In the genomic region with DNA sequence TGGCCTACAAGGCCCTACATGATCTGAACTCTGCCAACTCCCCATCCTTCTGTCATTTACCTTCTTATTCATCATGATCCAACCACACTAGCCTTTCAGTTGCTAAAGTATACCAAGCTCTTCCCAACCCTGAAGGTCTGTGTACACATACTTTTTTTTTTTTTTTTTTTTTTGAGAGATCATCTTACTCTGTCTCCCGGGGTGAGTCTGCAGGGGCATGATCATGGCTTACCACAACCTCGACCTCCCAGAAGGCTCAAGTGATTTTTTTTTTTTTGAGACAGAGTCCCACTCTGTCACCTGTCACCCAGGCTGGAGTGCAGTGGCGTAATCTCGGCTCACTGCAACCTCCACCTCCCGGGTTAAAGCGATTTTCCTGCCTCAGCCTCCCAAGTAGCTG, we compare ENCODE assay signal across 20 cellular contexts.
"Had no signal": no experiment of that assay in that cellular context is flagged by ENCODE, and none has a peak within 500 bp of the region (broad histone marks: within the 10 kb centered on the region; RNA-seq: fewer than 3 reads in every experiment).

No MANE protein-coding gene starts in this region.

- DNase-seq: Kasumi-1, MM.1S, NCI-H1092 treated with DMSO at 0.1 percent for 48 hours, NCI-H1436, NCI-H1694 treated with DMSO at 0.1 percent for 48 hours, NCI-H1930, NCI-H2081, NCI-H226, NCI-H446, NCI-H510A, NCI-H524 treated with DMSO at 0.1 percent for 48 hours, NCI-H69, NCI-H774, Right ventricle myocardium superior, RPMI8226, SIG-M5, SK-N-SH, SW 1271, T-cell had no signal

- ATAC-seq: K562, T-cell had no signal
